In genomic region chr7:77887567-77887966, GRCh38 we compare ENCODE assay signal across 14 cellular contexts.
DNase-seq lines count a peak whose midpoint lies in the region; TF ChIP-seq lines count a peak whose summit lies in the region.
"Had no signal": no experiment of that assay in that cellular context is flagged by ENCODE, and none has a peak within 500 bp of the region (broad histone marks: within the 10 kb centered on the region; RNA-seq: fewer than 3 reads in every experiment).

No MANE protein-coding gene starts in this region.

- no peak overlapping the region for H3K4me3 ChIP-seq in epithelial cell of proximal tubule (ENCODE audit: low read depth, low read length)
- no peak overlapping the region for H3K4me3 ChIP-seq in skeletal muscle cell (ENCODE audit: low read depth, low read length)
- H3K4me3 ChIP-seq in tibial nerve = no peak overlapping the region
- H3K4me3 ChIP-seq in WERI-Rb-1 (ENCODE audit: low read depth, low read length) = no peak overlapping the region
- H3K4me3 ChIP-seq: SJCRH30 had no signal

- peaks cover 6% of the 10 kb centered on the region for H3K36me3 Mint-ChIP-seq in activated CD4-positive, alpha-beta memory T cell treated with anti-CD3 and anti-CD28 coated beads for 36 hours
- peaks cover 33% of the 10 kb centered on the region for H3K36me3 Mint-ChIP-seq in activated CD4-positive, alpha-beta memory T cell treated with anti-CD3 and anti-CD28 coated beads, Interleukin-2, amount 10 ng/mL, durations not matched to agents 7 days and 5 days (ENCODE audit: low read depth)

- H3K27me3 Mint-ChIP-seq in activated CD4-positive, alpha-beta memory T cell treated with anti-CD3 and anti-CD28 coated beads for 36 hours = no peaks in the 10 kb centered on the region
- no peaks in the 10 kb centered on the region for H3K27me3 Mint-ChIP-seq in activated CD4-positive, alpha-beta memory T cell treated with anti-CD3 and anti-CD28 coated beads, Interleukin-2, amount 10 ng/mL, durations not matched to agents 7 days and 5 days
- H3K27me3 Mint-ChIP-seq: activated naive CD4-positive, alpha-beta T cell treated with anti-CD3 and anti-CD28 coated beads, Interleukin-2, amount 10 ng/mL, durations not matched to agents 7 days and 5 days had no signal

- POLR2A ChIA-PET in activated CD4-positive, alpha-beta memory T cell treated with anti-CD3 and anti-CD28 coated beads for 36 hours (lab: Charles Lee) = no interaction called here
- POLR2A ChIA-PET in activated CD4-positive, alpha-beta memory T cell treated with anti-CD3 and anti-CD28 coated beads, Interleukin-2, amount 10 ng/mL, durations not matched to agents 7 days and 5 days (lab: Charles Lee) = no interaction called here

- 65 to 75% methylated on average over 1 of the region's 1 CpG for whole genome bisulfite sequencing in tibial nerve, 2 donors

- H3K9me3 ChIP-seq in tibial nerve = no peaks in the 10 kb centered on the region
- H3K9me3 ChIP-seq in WERI-Rb-1 (ENCODE audit: severe bottlenecking) = no peaks in the 10 kb centered on the region
- H3K9me3 ChIP-seq: SJCRH30 had no signal

- no peaks in the 10 kb centered on the region for H3K9me3 Mint-ChIP-seq in activated CD4-positive, alpha-beta memory T cell treated with anti-CD3 and anti-CD28 coated beads for 36 hours
- no peaks in the 10 kb centered on the region for H3K9me3 Mint-ChIP-seq in activated CD4-positive, alpha-beta memory T cell treated with anti-CD3 and anti-CD28 coated beads, Interleukin-2, amount 10 ng/mL, durations not matched to agents 7 days and 5 days

- H3K36me3 ChIP-seq in tibial nerve (no peaks in the 10 kb centered on the region), WERI-Rb-1 (no peaks in the 10 kb centered on the region)
- H3K36me3 ChIP-seq: SJCRH30 had no signal

- H3K27ac ChIP-seq in tibial nerve (no peak overlapping the region), WERI-Rb-1 (no peak overlapping the region)
- H3K27ac ChIP-seq: SJCRH30 had no signal

- no peak for TF ChIP-seq EP300 in tibial nerve (IDR thresholded peaks at IDR 0.05)

- no peak overlapping the region for H3K27ac Mint-ChIP-seq in activated CD4-positive, alpha-beta memory T cell treated with anti-CD3 and anti-CD28 coated beads for 36 hours
- no peak overlapping the region for H3K27ac Mint-ChIP-seq in activated CD4-positive, alpha-beta memory T cell treated with anti-CD3 and anti-CD28 coated beads, Interleukin-2, amount 10 ng/mL, durations not matched to agents 7 days and 5 days
- H3K27ac Mint-ChIP-seq: activated naive CD4-positive, alpha-beta T cell treated with anti-CD3 and anti-CD28 coated beads, Interleukin-2, amount 10 ng/mL, durations not matched to agents 7 days and 5 days had no signal

- H3K4me1 ChIP-seq in tibial nerve = no peaks in the 10 kb centered on the region
- H3K4me1 ChIP-seq: SJCRH30 had no signal

- no peak for TF ChIP-seq POLR2A in tibial nerve (IDR thresholded peaks at IDR 0.05)

- intact Hi-C loops in activated CD4-positive, alpha-beta memory T cell treated with anti-CD3 and anti-CD28 coated beads for 36 hours (cut with micrococcal nuclease) = loop anchor here (5.0 kb wide), 1 partner anchor 85 kb away; no protein-coding TSS in a partner anchor

- CTCF ChIA-PET in activated CD4-positive, alpha-beta memory T cell treated with anti-CD3 and anti-CD28 coated beads for 36 hours (lab: Charles Lee) = interaction anchor here (0.5 kb wide), 1 partner anchor 128 kb away, joined by 3 read pairs; no protein-coding TSS in a partner anchor
- CTCF ChIA-PET in activated CD4-positive, alpha-beta memory T cell treated with anti-CD3 and anti-CD28 coated beads, Interleukin-2, amount 10 ng/mL, durations not matched to agents 7 days and 5 days (lab: Charles Lee) = interaction anchor here (1.0 kb wide), 1 partner anchor 236 kb away, joined by 3 read pairs; no protein-coding TSS in a partner anchor

- DNase-seq in activated CD4-positive, alpha-beta memory T cell treated with anti-CD3 and anti-CD28 coated beads for 36 hours = peak; percentile 49
- no peak for DNase-seq in activated CD4-positive, alpha-beta memory T cell treated with anti-CD3 and anti-CD28 coated beads, Interleukin-2, amount 10 ng/mL, durations not matched to agents 7 days and 5 days
- DNase-seq in OCI-M1 (lab: John Stamatoyannopoulos, UW) (peak; percentile 42), epithelial cell of proximal tubule (ENCODE audit: low read depth) (peak; percentile 63), skeletal muscle cell (ENCODE audit: low read depth) (peak; percentile 27), putamen (ENCODE audit: low spot score) (no peak), tibial nerve (ENCODE audit: low spot score in 2 of 2) (no peak), WERI-Rb-1 (no peak)
- DNase-seq: activated CD4-positive, alpha-beta T cell treated with anti-CD3 and anti-CD28 coated beads for 48 hours; activated naive CD4-positive, alpha-beta T cell treated with anti-CD3 and anti-CD28 coated beads, Interleukin-2, amount 10 ng/mL, durations not matched to agents 7 days and 5 days; GF-D8; GOT3; NCI-H524; SJCRH30 had no signal

- H3K4me3 Mint-ChIP-seq in activated CD4-positive, alpha-beta memory T cell treated with anti-CD3 and anti-CD28 coated beads for 36 hours = no peak overlapping the region
- no peak overlapping the region for H3K4me3 Mint-ChIP-seq in activated CD4-positive, alpha-beta memory T cell treated with anti-CD3 and anti-CD28 coated beads, Interleukin-2, amount 10 ng/mL, durations not matched to agents 7 days and 5 days
- H3K4me3 Mint-ChIP-seq: activated naive CD4-positive, alpha-beta T cell treated with anti-CD3 and anti-CD28 coated beads, Interleukin-2, amount 10 ng/mL, durations not matched to agents 7 days and 5 days had no signal

- TF ChIP-seq CTCF in epithelial cell of proximal tubule (conservative IDR thresholded peaks at IDR 0.05; ENCODE audit: low read depth, low read length) = no peak
- no peak for TF ChIP-seq CTCF in tibial nerve (IDR thresholded peaks at IDR 0.05)
- no peak for TF ChIP-seq CTCF in WERI-Rb-1 (IDR thresholded peaks at IDR 0.05; ENCODE audit: low read depth, low read length)

- H3K27me3 ChIP-seq in tibial nerve (no peaks in the 10 kb centered on the region), WERI-Rb-1 (ENCODE audit: insufficient read depth, low read depth, severe bottlenecking) (no peaks in the 10 kb centered on the region)
- H3K27me3 ChIP-seq: SJCRH30 had no signal

- H3K4me1 Mint-ChIP-seq in activated CD4-positive, alpha-beta memory T cell treated with anti-CD3 and anti-CD28 coated beads for 36 hours (ENCODE audit: low read depth) = peaks cover 34% of the 10 kb centered on the region
- H3K4me1 Mint-ChIP-seq in activated CD4-positive, alpha-beta memory T cell treated with anti-CD3 and anti-CD28 coated beads, Interleukin-2, amount 10 ng/mL, durations not matched to agents 7 days and 5 days = peaks cover 7% of the 10 kb centered on the region

Comparison
In these comparisons a context has a peak if more than half of its experiments do, and no peak if none do; other contexts are left out.
1. DNase-seq: peak in activated CD4-positive, alpha-beta memory T cell treated with anti-CD3 and anti-CD28 coated beads for 36 hours (single experiment), OCI-M1 (single experiment), epithelial cell of proximal tubule (single experiment) and skeletal muscle cell (single experiment); none in activated CD4-positive, alpha-beta memory T cell treated with anti-CD3 and anti-CD28 coated beads, Interleukin-2, amount 10 ng/mL, durations not matched to agents 7 days and 5 days (single experiment), putamen (single experiment), tibial nerve (0 of 2) and WERI-Rb-1 (single experiment).